In the genomic region with DNA sequence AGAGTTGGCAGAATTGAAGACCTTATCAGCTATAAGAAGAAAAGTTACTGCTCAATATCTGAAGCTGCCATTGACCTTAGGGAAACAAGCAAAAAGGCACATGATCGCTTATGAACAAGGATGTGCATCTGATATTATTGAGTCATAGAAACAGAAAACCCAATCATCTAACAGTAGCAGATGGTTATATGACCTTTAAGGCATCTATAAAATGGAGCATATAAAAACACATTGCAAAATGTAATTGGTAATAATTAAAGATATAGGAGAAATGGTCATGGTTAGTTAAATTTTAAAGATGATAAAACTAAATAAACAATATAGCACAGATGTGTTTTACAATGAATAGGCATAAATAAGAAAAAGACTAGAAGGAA, we compare ENCODE assay signal across 18 cellular contexts.
DNase-seq lines count a peak whose midpoint lies in the region; ATAC-seq, FAIRE-seq and TF ChIP-seq lines count a peak whose summit lies in the region.
"Had no signal": no experiment of that assay in that cellular context is flagged by ENCODE, and none has a peak within 500 bp of the region (broad histone marks: within the 10 kb centered on the region; RNA-seq: fewer than 3 reads in every experiment).

No MANE protein-coding gene starts in this region.

- H3K36me3 ChIP-seq in small intestine (ENCODE audit: control insufficient read depth in 2 of 2, insufficient read depth in 2 of 2, low read length in 2 of 2) = no peaks in the 10 kb centered on the region

- no peak overlapping the region for H3K27ac ChIP-seq in small intestine (ENCODE audit: low read depth in 1 of 2, low read length in 1 of 2)
- H3K27ac ChIP-seq: 22Rv1, HL-60 had no signal

- intact Hi-C loops in natural killer cell (cut with micrococcal nuclease) = no loop called here

- no peak for TF ChIP-seq CTCF in natural killer cell (IDR thresholded peaks at IDR 0.05)

- no peaks in the 10 kb centered on the region for H3K36me3 Mint-ChIP-seq in natural killer cell
- H3K36me3 Mint-ChIP-seq in natural killer cell treated with Interleukin-12 subunit alpha and Interleukin-12 subunit beta and Interleukin-15 and Interleukin-18, amount 100 ng/mL, for 72 hours = peaks cover 3% of the 10 kb centered on the region
- peaks cover 15% of the 10 kb centered on the region for H3K36me3 Mint-ChIP-seq in activated T-helper 17 cell treated with anti-CD3 and anti-CD28 coated beads, Interleukin-2, amount 50 U/mL, for 72 hours (ENCODE audit: low read depth)
- H3K36me3 Mint-ChIP-seq: CD14-positive monocyte; CD8-positive, alpha-beta T cell had no signal

- H3K4me3 ChIP-seq in small intestine (ENCODE audit: low read depth in 1 of 2, low read length in 2 of 2) = no peak overlapping the region

- no peaks in the 10 kb centered on the region for H3K27me3 Mint-ChIP-seq in natural killer cell (ENCODE audit: low read depth in 2 of 2)
- H3K27me3 Mint-ChIP-seq in natural killer cell treated with Interleukin-12 subunit alpha and Interleukin-12 subunit beta and Interleukin-15 and Interleukin-18, amount 100 ng/mL, for 72 hours = no peaks in the 10 kb centered on the region
- H3K27me3 Mint-ChIP-seq in activated T-helper 17 cell treated with anti-CD3 and anti-CD28 coated beads, Interleukin-2, amount 50 U/mL, for 72 hours = no peaks in the 10 kb centered on the region

- H3K9me3 ChIP-seq in small intestine (ENCODE audit: control insufficient read depth, low read depth) = no peaks in the 10 kb centered on the region

- FAIRE-seq in small intestine (lab: Jason Lieb, UNC) = peak; percentile 49
- FAIRE-seq: D721Med, H54 had no signal

- H3K27ac Mint-ChIP-seq in natural killer cell = peak overlapping the region in 1 of 2 donors; percentile 8
- peak overlapping the region in 1 of 2 donors; percentile 31 for H3K27ac Mint-ChIP-seq in natural killer cell treated with Interleukin-12 subunit alpha and Interleukin-12 subunit beta and Interleukin-15 and Interleukin-18, amount 100 ng/mL, for 72 hours
- no peak overlapping the region for H3K27ac Mint-ChIP-seq in activated T-helper 17 cell treated with anti-CD3 and anti-CD28 coated beads, Interleukin-2, amount 50 U/mL, for 72 hours
- H3K27ac Mint-ChIP-seq: CD14-positive monocyte; CD8-positive, alpha-beta T cell had no signal

- no peaks in the 10 kb centered on the region for H3K27me3 ChIP-seq in small intestine (ENCODE audit: control insufficient read depth in 2 of 2, insufficient read depth in 2 of 2, low read length in 2 of 2)

- ATAC-seq in natural killer cell = no peak
- no peak for ATAC-seq in natural killer cell treated with Interleukin-12 subunit alpha and Interleukin-12 subunit beta and Interleukin-15 and Interleukin-18, amount 100 ng/mL, for 72 hours
- no peak for ATAC-seq in activated T-helper 17 cell treated with anti-CD3 and anti-CD28 coated beads, Interleukin-2, amount 50 U/mL, for 72 hours (replicated peaks)
- ATAC-seq: CD8-positive, alpha-beta T cell; HCT116 had no signal

- no peaks in the 10 kb centered on the region for H3K9me3 Mint-ChIP-seq in natural killer cell
- H3K9me3 Mint-ChIP-seq in natural killer cell treated with Interleukin-12 subunit alpha and Interleukin-12 subunit beta and Interleukin-15 and Interleukin-18, amount 100 ng/mL, for 72 hours = no peaks in the 10 kb centered on the region
- H3K9me3 Mint-ChIP-seq in activated T-helper 17 cell treated with anti-CD3 and anti-CD28 coated beads, Interleukin-2, amount 50 U/mL, for 72 hours = no peaks in the 10 kb centered on the region
- H3K9me3 Mint-ChIP-seq: CD14-positive monocyte; CD8-positive, alpha-beta T cell had no signal

- WGBS in small intestine, 3 donors = 37 to 71% (median 57%) methylated on average over 1 of the region's 1 CpG

- H3K4me1 Mint-ChIP-seq in natural killer cell = peaks cover 50 to 59% of the 10 kb centered on the region in 2 donors
- H3K4me1 Mint-ChIP-seq in natural killer cell treated with Interleukin-12 subunit alpha and Interleukin-12 subunit beta and Interleukin-15 and Interleukin-18, amount 100 ng/mL, for 72 hours (ENCODE audit: low read depth in 2 of 2) = peaks cover 47 to 68% of the 10 kb centered on the region in 2 donors
- peaks cover 46% of the 10 kb centered on the region for H3K4me1 Mint-ChIP-seq in activated T-helper 17 cell treated with anti-CD3 and anti-CD28 coated beads, Interleukin-2, amount 50 U/mL, for 72 hours

- DNase-seq in NCI-H2171 treated with DMSO at 0.1 percent for 48 hours (lab: John Stamatoyannopoulos, UW) (peak; percentile 13), NCI-H2171 (lab: John Stamatoyannopoulos, UW) (no peak), natural killer cell (no peak), small intestine (no peak), GM19238 (ENCODE audit: insufficient read length, low spot score) (no peak), OCI-M1 (lab: John Stamatoyannopoulos, UW) (no peak)
- DNase-seq in natural killer cell treated with Interleukin-12 subunit alpha and Interleukin-12 subunit beta and Interleukin-15 and Interleukin-18, amount 100 ng/mL, for 72 hours (ENCODE audit: low spot score) = no peak
- DNase-seq: CD8-positive, alpha-beta T cell; COR-L47; DMS153; GF-D8 had no signal

- H3K4me3 Mint-ChIP-seq in natural killer cell = peak overlapping the region; percentile 21
- no peak overlapping the region for H3K4me3 Mint-ChIP-seq in natural killer cell treated with Interleukin-12 subunit alpha and Interleukin-12 subunit beta and Interleukin-15 and Interleukin-18, amount 100 ng/mL, for 72 hours
- peak overlapping the region; percentile 32 for H3K4me3 Mint-ChIP-seq in activated T-helper 17 cell treated with anti-CD3 and anti-CD28 coated beads, Interleukin-2, amount 50 U/mL, for 72 hours
- H3K4me3 Mint-ChIP-seq: CD14-positive monocyte; CD8-positive, alpha-beta T cell had no signal

- peaks cover 5% of the 10 kb centered on the region in 2 donors for H3K4me1 ChIP-seq in small intestine (ENCODE audit: control insufficient read depth in 2 of 2, insufficient read depth in 1 of 2, low read depth in 1 of 2, low read length in 1 of 2)
